ENCODE assay signal across 1 cellular context in genomic region chr5:83922699-83923098, GRCh38.
TF ChIP-seq lines count a peak whose summit lies in the region.

No MANE protein-coding gene starts in this region.

TF ChIP-seq in H1, 55 proteins besides CTCF, POLR2A, EP300 and RAD21 (continued from another document):
- TF ChIP-seq HDAC2 (IDR thresholded peaks at IDR 0.05; ENCODE audit: borderline replicate concordance in 1 of 2, low read depth in 2 of 2, low read length in 2 of 2) (no peak), ASH2L (IDR thresholded peaks at IDR 0.05; ENCODE audit: low read length) (no peak), GABPA (IDR thresholded peaks at IDR 0.05; ENCODE audit: borderline replicate concordance, insufficient read depth, low read length) (no peak), TAF7 (optimal IDR thresholded peaks at IDR 0.05; ENCODE audit: borderline replicate concordance, low read depth, low read length) (no peak), CHD1 (IDR thresholded peaks at IDR 0.05; ENCODE audit: low read depth, low read length) (no peak), BCL11A (IDR thresholded peaks at IDR 0.05; ENCODE audit: low read depth in 2 of 2, low read length in 2 of 2) (no peak)
